Comparison of ENCODE assay signal across 8 cellular contexts in the genomic region with DNA sequence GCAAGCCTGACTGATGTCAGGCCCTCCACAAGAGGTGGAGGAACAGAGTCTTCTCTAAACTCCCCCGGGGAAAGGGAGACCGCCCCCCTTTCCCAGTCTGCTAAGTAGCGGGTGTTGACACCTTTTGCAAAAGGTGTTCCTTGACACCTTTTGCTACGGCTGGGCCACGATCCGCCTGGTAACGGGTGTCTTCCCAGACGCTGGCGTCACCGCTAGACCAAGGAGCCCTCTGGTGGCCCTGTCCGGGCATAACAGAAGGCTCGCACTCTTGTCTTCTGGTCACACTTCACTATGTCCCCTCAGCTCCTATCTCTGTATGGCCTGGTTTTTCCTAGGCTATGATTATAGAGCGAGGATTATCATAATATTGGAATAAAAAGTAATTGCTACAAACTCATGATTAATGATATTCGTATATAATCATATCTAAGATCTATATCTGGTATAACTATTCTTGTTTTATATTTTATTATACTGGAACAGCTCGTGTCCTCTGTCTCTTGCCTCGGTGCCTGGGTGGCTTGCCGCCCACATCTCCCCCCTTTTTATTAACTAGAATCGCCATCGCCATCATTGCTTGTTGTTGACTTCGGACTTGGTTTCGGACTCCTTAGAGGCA. TPM values are rescaled to one million over a fixed set of nuclear protein-coding genes. Genes with fewer than 3 reads are reported as not detected.
DNase-seq lines count a peak whose midpoint lies in the region; ATAC-seq and TF ChIP-seq lines count a peak whose summit lies in the region.
"Not testable (repeated sequence)": the region's sequence is repeated elsewhere in the genome, so short reads cannot be mapped to it uniquely, and the experiment has no call there.

No MANE protein-coding gene starts in this region.

- H3K4me3 Mint-ChIP-seq in GM23338, naive B cell: not testable (repeated sequence)

- H3K9me3 Mint-ChIP-seq in GM23338, naive B cell: not testable (repeated sequence)

- H3K27me3 ChIP-seq in GM23338 (ENCODE audit: insufficient read depth); heart left ventricle: not testable (repeated sequence)

- not testable (repeated sequence) for H3K27ac ChIP-seq in C4-2B; GM23338 (ENCODE audit: low read depth); heart left ventricle

- peak; percentile 59 for ATAC-seq in GM23338
- ATAC-seq in heart left ventricle = peak in 3 of 4 donors; percentile 40 to 55 (median 46)
- ATAC-seq in naive B cell (ENCODE audit: low read depth in 2 of 2) = peak; percentile 32 to 43
- ATAC-seq in stimulated activated naive CD8-positive, alpha-beta T cell treated with anti-CD3 and anti-CD28 coated beads, Interleukin-15, Interleukin-2, amounts not matched to agents 100 U/mL and 50 U/mL, for 24 hours = not testable (repeated sequence)

- not testable (repeated sequence) for H3K79me2 ChIP-seq in GM23338 (replicated peaks; ENCODE audit: insufficient read depth)

- DNase-seq in GM23338 (ENCODE audit: low spot score) (peak; percentile 64), OCI-M1 (lab: John Stamatoyannopoulos, UW) (peak; percentile 8), heart left ventricle (peak in 2 of 5 donors; percentile 46 to 52), naive B cell (peak; percentile 29)
- DNase-seq in activated CD8-positive, alpha-beta memory T cell treated with anti-CD3 and anti-CD28 coated beads, Interleukin-2, amount 50 U/mL, for 4 hours = peak; percentile 30
- peak; percentile 15 for DNase-seq in central memory CD4-positive, alpha-beta T cell
- DNase-seq in stimulated activated naive CD8-positive, alpha-beta T cell treated with anti-CD3 and anti-CD28 coated beads, Interleukin-15, Interleukin-2, amounts not matched to agents 100 U/mL and 50 U/mL, for 24 hours = peak; percentile 49

- H3K36me3 ChIP-seq in GM23338 (ENCODE audit: insufficient read depth) = not testable (repeated sequence)
- H3K36me3 ChIP-seq in heart left ventricle = peaks cover 0 to 35% (median 8%) of the 10 kb centered on the region in 9 donors

- H3K4me3 ChIP-seq in GM23338, heart left ventricle: not testable (repeated sequence)

- H3K27ac Mint-ChIP-seq in GM23338 = not testable (repeated sequence)
- peak overlapping the region in 3 of 6 donors; percentile 37 to 82 (median 44) for H3K27ac Mint-ChIP-seq in naive B cell

- not testable (repeated sequence) for H3K9me2 ChIP-seq in GM23338 (ENCODE audit: insufficient read depth)

- H3K4me1 ChIP-seq in GM23338 (ENCODE audit: insufficient read depth) = not testable (repeated sequence)
- peaks cover 0 to 11% (median 0%) of the 10 kb centered on the region in 12 donors for H3K4me1 ChIP-seq in heart left ventricle

- H3K27me3 Mint-ChIP-seq in GM23338 (ENCODE audit: insufficient read depth, low read depth, poor library complexity); naive B cell: not testable (repeated sequence)

- H3F3A ChIP-seq in GM23338 (replicated peaks; ENCODE audit: low read depth) = not testable (repeated sequence)

- 34 to 46% (median 38%) methylated on average over 14 to 21 of the region's 21 CpGs for WGBS in heart left ventricle, 4 donors

- intact Hi-C loops in heart left ventricle (cut with DNase I) = not testable (repeated sequence)

- H2AFZ ChIP-seq in GM23338 = not testable (repeated sequence)

- not testable (repeated sequence) for H3K36me3 Mint-ChIP-seq in GM23338 (ENCODE audit: low read depth); naive B cell

- TF ChIP-seq POLR2A in heart left ventricle (IDR thresholded peaks at IDR 0.05) = not testable (repeated sequence)

- H4K20me1 ChIP-seq in GM23338 (replicated peaks; ENCODE audit: insufficient read depth) = not testable (repeated sequence)

- not testable (repeated sequence) for H3K9me3 ChIP-seq in heart left ventricle

- not testable (repeated sequence) for H3K4me1 Mint-ChIP-seq in GM23338
- H3K4me1 Mint-ChIP-seq in naive B cell = peaks cover 6 to 18% (median 11%) of the 10 kb centered on the region in 3 donors

- H3K4me2 ChIP-seq in GM23338 = not testable (repeated sequence)

- TF ChIP-seq CTCF in C4-2B (conservative IDR thresholded peaks at IDR 0.05) = peak; percentile 89
- TF ChIP-seq CTCF in GM23338 (conservative IDR thresholded peaks at IDR 0.05; ENCODE audit: low read depth in 2 of 2) = peak; percentile 57 to 65
- TF ChIP-seq CTCF in heart left ventricle (IDR thresholded peaks at IDR 0.05) = peak; percentile 33 to 71 (median 58)

TF ChIP-seq in GM23338, 12 proteins besides CTCF, POLR2A, EP300 and RAD21:
- TF ChIP-seq CREB1 (CRISPR knock-in tag; IDR thresholded peaks at IDR 0.05; ENCODE audit: low read depth) = peak; percentile 77

RNA-seq across cellular contexts. Expression of gene KCTD5, which starts 21.5 kb away (rescaled TPM):
- total RNA-seq in GM23338 (2014; rRNA removed; shearing (Covaris generic)) = 26.1 and 31.8 TPM in 2 replicates
- polyA plus RNA-seq in GM23338 (2016; fragmentation: Nextera tagmentation; extraction: Ambion mirVana) = 18.5 and 19.7 TPM in 2 replicates
- total RNA-seq in heart left ventricle = 10 to 100 TPM in 6 of 9 donors, 1 to 10 TPM in 3; 9.1 to 24.3 (median 11.1) TPM
- 10 to 100 TPM in 1 of 2 donors, 1 to 10 TPM in 1; 6.2 to 15.7 TPM for polyA plus RNA-seq in heart left ventricle
- 10 to 100 TPM; 18.3 to 27.5 (median 22.3) TPM for polyA plus RNA-seq in naive B cell (ENCODE audit: low read depth in 6 of 6)

RNA-seq across cellular contexts. Expression of gene PRSS27, which starts 59.2 kb away (rescaled TPM):
- 0.85 and 1.6 TPM in 2 replicates for total RNA-seq in GM23338 (2014; rRNA removed; shearing (Covaris generic))
- polyA plus RNA-seq in GM23338 (2016; fragmentation: Nextera tagmentation; extraction: Ambion mirVana) = 0.73 and 1.1 TPM in 2 replicates
- total RNA-seq in heart left ventricle = 1 to 10 TPM in 1 of 9 donors, under 1 TPM in 5, not detected in 3; 0.19 to 1.3 (median 0.53) TPM
- under 1 TPM; 0.25 to 0.38 TPM for polyA plus RNA-seq in heart left ventricle
- under 1 TPM in 1 of 6 donors, not detected in 5; 0.36 TPM for polyA plus RNA-seq in naive B cell (ENCODE audit: low read depth in 6 of 6)
